27 cellular contexts compared by ENCODE assay signal in the genomic region with DNA sequence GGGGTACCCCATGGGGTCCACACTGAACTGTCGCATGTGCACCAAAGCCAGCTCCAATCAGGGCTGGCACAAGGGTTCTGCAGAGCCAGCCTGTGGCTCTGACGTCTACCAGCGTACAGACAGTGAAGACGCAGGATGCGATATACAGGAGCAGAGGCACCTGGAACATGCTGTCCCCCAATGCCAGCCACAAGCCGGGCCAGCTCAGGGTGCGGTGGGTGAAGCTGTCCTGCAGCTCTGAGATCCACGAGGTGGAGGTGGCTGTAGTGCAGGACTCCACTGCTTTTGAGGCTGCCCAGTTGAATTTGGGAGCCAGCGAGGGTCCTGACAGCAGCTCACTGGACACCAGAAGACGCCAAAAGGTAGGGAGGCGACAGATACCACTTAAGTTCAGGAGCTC.
"Had no signal": no experiment of that assay in that cellular context is flagged by ENCODE, and none has a peak within 500 bp of the region (broad histone marks: within the 10 kb centered on the region; RNA-seq: fewer than 3 reads in every experiment).

No MANE protein-coding gene starts in this region.

- H3K27me3 ChIP-seq: stomach, suprapubic skin, testis, thyroid gland, tibial artery, tibial nerve, transverse colon, upper lobe of left lung, upper lobe of right lung, uterus, vagina had no signal

- H3K4me3 Mint-ChIP-seq: stimulated activated effector memory CD8-positive, alpha-beta T cell treated with anti-CD3 and anti-CD28 coated beads, Interleukin-12 subunit alpha, Interleukin-12 subunit beta, amount 100 ng/mL, for 72 hours; stimulated activated memory B cell treated with anti-CD40 and anti-IgM and Interleukin-4, amounts not matched to agents 10 μg/mL and 1 μg/mL and 100 μg/mL, for 72 hours; stimulated activated naive CD8-positive, alpha-beta T cell treated with anti-CD3 and anti-CD28 coated beads, Interleukin-15, amount 100 ng/mL, for 72 hours; stimulated activated naive CD8-positive, alpha-beta T cell treated with anti-CD3 and anti-CD28 coated beads, Interleukin-15, Interleukin-2, amounts not matched to agents 100 ng/mL and 50 ng/mL, for 24 hours; type B pancreatic cell had no signal

- H3K27me3 Mint-ChIP-seq: stimulated activated memory B cell treated with anti-CD40 and anti-IgM and Interleukin-4, amounts not matched to agents 10 μg/mL and 1 μg/mL and 100 μg/mL, for 72 hours; stimulated activated naive CD8-positive, alpha-beta T cell treated with anti-CD3 and anti-CD28 coated beads, Interleukin-15, amount 100 ng/mL, for 72 hours; stimulated activated naive CD8-positive, alpha-beta T cell treated with anti-CD3 and anti-CD28 coated beads, Interleukin-15, Interleukin-2, amounts not matched to agents 100 ng/mL and 50 ng/mL, for 24 hours had no signal

- H3K9me3 ChIP-seq: stomach, suprapubic skin, testis, thoracic aorta, thyroid gland, tibial artery, tibial nerve, transverse colon, upper lobe of left lung, upper lobe of right lung, uterus, vagina had no signal

- H3K4me1 Mint-ChIP-seq: stimulated activated memory B cell treated with anti-CD40 and anti-IgM and Interleukin-4, amounts not matched to agents 10 μg/mL and 1 μg/mL and 100 μg/mL, for 72 hours; stimulated activated naive CD8-positive, alpha-beta T cell treated with anti-CD3 and anti-CD28 coated beads, Interleukin-15, amount 100 ng/mL, for 72 hours had no signal

- H3K27ac Mint-ChIP-seq: stimulated activated effector memory CD8-positive, alpha-beta T cell treated with anti-CD3 and anti-CD28 coated beads, Interleukin-12 subunit alpha, Interleukin-12 subunit beta, amount 100 ng/mL, for 72 hours; stimulated activated memory B cell treated with anti-CD40 and anti-IgM and Interleukin-4, amounts not matched to agents 10 μg/mL and 1 μg/mL and 100 μg/mL, for 72 hours; stimulated activated naive CD8-positive, alpha-beta T cell treated with anti-CD3 and anti-CD28 coated beads, Interleukin-15, Interleukin-2, amounts not matched to agents 100 ng/mL and 50 ng/mL, for 24 hours; type B pancreatic cell had no signal

- DNase-seq: stimulated activated CD4-positive, alpha-beta T cell treated with anti-CD3 and anti-CD28 coated beads, Interleukin-2, amount 100 ng/mL, for 48 hours; stimulated activated CD4-positive, alpha-beta T cell treated with anti-CD3 and anti-CD28 coated beads, Interleukin-4, amount 100 ng/mL, for 1 hour; stimulated activated CD4-positive, alpha-beta T cell treated with anti-CD3 and anti-CD28 coated beads, Interleukin-4, amount 100 ng/mL, for 24 hours; stimulated activated CD4-positive, alpha-beta T cell treated with anti-CD3 and anti-CD28 coated beads, Interleukin-4, amount 100 ng/mL, for 4 hours; stimulated activated CD8-positive, alpha-beta memory T cell treated with anti-CD3 and anti-CD28 coated beads, Interleukin-4, amount 100 ng/mL, for 48 hours; stimulated activated naive CD4-positive, alpha-beta T cell; stimulated activated naive CD4-positive, alpha-beta T cell treated with Interleukin-2 at 50 U/mL for 16 hours; stimulated activated naive CD8-positive, alpha-beta T cell treated with anti-CD3 and anti-CD28 coated beads, Interleukin-15, amount 100 ng/mL, for 72 hours; stimulated activated naive CD8-positive, alpha-beta T cell treated with anti-CD3 and anti-CD28 coated beads, Interleukin-15, Interleukin-2, amounts not matched to agents 100 U/mL and 50 U/mL, for 24 hours; stomach; substantia nigra; testis; thyroid gland; tibial artery; transverse colon; trophoblast cell; upper lobe of right lung; uterus had no signal

- ATAC-seq: stimulated activated effector memory CD8-positive, alpha-beta T cell treated with anti-CD3 and anti-CD28 coated beads, Interleukin-12 subunit alpha, Interleukin-12 subunit beta, amount 100 ng/mL, for 72 hours; stimulated activated memory B cell treated with anti-CD40 and anti-IgM and Interleukin-4, amounts not matched to agents 10 μg/mL and 1 μg/mL and 100 μg/mL, for 72 hours; stimulated activated naive CD8-positive, alpha-beta T cell treated with anti-CD3 and anti-CD28 coated beads, Interleukin-15, amount 100 ng/mL, for 72 hours; stimulated activated naive CD8-positive, alpha-beta T cell treated with anti-CD3 and anti-CD28 coated beads, Interleukin-15, Interleukin-2, amounts not matched to agents 100 U/mL and 50 U/mL, for 24 hours; upper lobe of right lung had no signal

- H3K27ac ChIP-seq: stomach, suprapubic skin, testis, thoracic aorta, thyroid gland, tibial artery, tibial nerve, transverse colon, upper lobe of left lung, upper lobe of right lung, uterus, vagina had no signal

- H3K36me3 ChIP-seq: stomach, suprapubic skin, thoracic aorta, thyroid gland, tibial artery, tibial nerve, transverse colon, upper lobe of left lung, upper lobe of right lung, uterus, vagina had no signal

- H3K9me3 Mint-ChIP-seq: stimulated activated effector memory CD8-positive, alpha-beta T cell treated with anti-CD3 and anti-CD28 coated beads, Interleukin-12 subunit alpha, Interleukin-12 subunit beta, amount 100 ng/mL, for 72 hours; stimulated activated memory B cell treated with anti-CD40 and anti-IgM and Interleukin-4, amounts not matched to agents 10 μg/mL and 1 μg/mL and 100 μg/mL, for 72 hours; stimulated activated naive CD8-positive, alpha-beta T cell treated with anti-CD3 and anti-CD28 coated beads, Interleukin-15, amount 100 ng/mL, for 72 hours; stimulated activated naive CD8-positive, alpha-beta T cell treated with anti-CD3 and anti-CD28 coated beads, Interleukin-15, Interleukin-2, amounts not matched to agents 100 ng/mL and 50 ng/mL, for 24 hours; type B pancreatic cell had no signal

- H3K4me3 ChIP-seq: stomach, suprapubic skin, testis, thoracic aorta, thyroid gland, tibial artery, tibial nerve, transverse colon, upper lobe of left lung, upper lobe of right lung, uterus, vagina had no signal

- H3K36me3 Mint-ChIP-seq: type B pancreatic cell had no signal

- H3K4me1 ChIP-seq: stomach, suprapubic skin, testis, thyroid gland, tibial artery, tibial nerve, transverse colon, upper lobe of left lung, upper lobe of right lung, uterus, vagina had no signal
